In the genomic region with DNA sequence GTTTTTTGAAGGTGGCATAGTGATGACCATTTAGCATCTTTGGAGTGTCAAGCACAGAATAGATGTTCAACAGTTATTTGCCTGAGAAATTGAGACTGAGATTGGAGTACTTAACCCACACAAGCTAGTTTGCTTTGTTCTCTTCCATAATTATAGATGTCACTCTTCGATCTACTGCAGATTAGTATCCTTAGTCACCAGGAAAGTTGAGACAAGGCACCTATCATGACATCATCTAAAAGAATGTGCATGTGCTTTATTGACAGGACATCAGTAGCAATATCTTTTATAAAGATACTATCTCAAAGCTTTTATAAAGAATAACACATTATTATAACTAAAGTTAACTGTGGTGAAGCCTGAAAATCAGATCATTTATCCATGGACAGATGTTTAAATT, we compare ENCODE assay signal across 1 cellular context.
TF ChIP-seq lines count a peak whose summit lies in the region.

No MANE protein-coding gene starts in this region.

TF ChIP-seq in GM12878, 131 proteins besides CTCF, POLR2A, EP300 and RAD21 (continued from another document):
- TF ChIP-seq, protein P1, sequence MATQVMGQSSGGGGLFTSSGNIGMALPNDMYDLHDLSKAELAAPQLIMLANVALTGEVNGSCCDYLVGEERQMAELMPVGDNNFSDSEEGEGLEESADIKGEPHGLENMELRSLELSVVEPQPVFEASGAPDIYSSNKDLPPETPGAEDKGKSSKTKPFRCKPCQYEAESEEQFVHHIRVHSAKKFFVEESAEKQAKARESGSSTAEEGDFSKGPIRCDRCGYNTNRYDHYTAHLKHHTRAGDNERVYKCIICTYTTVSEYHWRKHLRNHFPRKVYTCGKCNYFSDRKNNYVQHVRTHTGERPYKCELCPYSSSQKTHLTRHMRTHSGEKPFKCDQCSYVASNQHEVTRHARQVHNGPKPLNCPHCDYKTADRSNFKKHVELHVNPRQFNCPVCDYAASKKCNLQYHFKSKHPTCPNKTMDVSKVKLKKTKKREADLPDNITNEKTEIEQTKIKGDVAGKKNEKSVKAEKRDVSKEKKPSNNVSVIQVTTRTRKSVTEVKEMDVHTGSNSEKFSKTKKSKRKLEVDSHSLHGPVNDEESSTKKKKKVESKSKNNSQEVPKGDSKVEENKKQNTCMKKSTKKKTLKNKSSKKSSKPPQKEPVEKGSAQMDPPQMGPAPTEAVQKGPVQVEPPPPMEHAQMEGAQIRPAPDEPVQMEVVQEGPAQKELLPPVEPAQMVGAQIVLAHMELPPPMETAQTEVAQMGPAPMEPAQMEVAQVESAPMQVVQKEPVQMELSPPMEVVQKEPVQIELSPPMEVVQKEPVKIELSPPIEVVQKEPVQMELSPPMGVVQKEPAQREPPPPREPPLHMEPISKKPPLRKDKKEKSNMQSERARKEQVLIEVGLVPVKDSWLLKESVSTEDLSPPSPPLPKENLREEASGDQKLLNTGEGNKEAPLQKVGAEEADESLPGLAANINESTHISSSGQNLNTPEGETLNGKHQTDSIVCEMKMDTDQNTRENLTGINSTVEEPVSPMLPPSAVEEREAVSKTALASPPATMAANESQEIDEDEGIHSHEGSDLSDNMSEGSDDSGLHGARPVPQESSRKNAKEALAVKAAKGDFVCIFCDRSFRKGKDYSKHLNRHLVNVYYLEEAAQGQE (IDR thresholded peaks at IDR 0.05; ENCODE audit: low read depth, low read length): no peak
- TF ChIP-seq BMI1 (IDR thresholded peaks at IDR 0.05; ENCODE audit: borderline replicate concordance): no peak
